Comparison of ENCODE assay signal across 13 cellular contexts in the genomic region with DNA sequence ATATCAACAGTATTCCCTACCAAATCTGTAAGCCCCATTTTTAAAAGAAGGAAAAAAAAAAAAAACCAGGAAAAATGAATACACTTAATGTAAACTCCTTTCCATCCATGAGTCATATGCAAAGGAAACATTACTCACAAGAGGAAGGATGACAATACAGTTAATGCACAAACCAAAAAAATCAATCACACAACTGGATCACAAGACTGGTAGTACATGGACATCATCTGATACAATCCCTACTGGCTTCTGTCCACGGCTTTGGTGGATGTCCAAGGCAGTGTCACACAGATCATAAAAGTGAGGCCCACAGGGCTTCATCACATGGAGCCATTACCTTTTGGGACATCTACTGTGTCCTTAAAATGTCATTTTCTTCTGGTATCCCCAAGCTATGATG. TPM values are rescaled to one million over a fixed set of nuclear protein-coding genes. Genes with fewer than 3 reads are reported as not detected.
DNase-seq lines count a peak whose midpoint lies in the region; ATAC-seq and TF ChIP-seq lines count a peak whose summit lies in the region.
"Had no signal": no experiment of that assay in that cellular context is flagged by ENCODE, and none has a peak within 500 bp of the region (broad histone marks: within the 10 kb centered on the region; RNA-seq: fewer than 3 reads in every experiment).

No MANE protein-coding gene starts in this region.

- TF ChIP-seq CTCF in epithelial cell of esophagus (IDR thresholded peaks at IDR 0.05; ENCODE audit: insufficient read depth, low read depth, low read length, missing control alignments), result no peak

- ATAC-seq in GM18873 (IDR thresholded peaks at IDR 0.05; ENCODE audit: low FRiP score, unreplicated experiment), result no peak
- ATAC-seq: natural killer cell, Right ventricle myocardium inferior had no signal

- DNase-seq in EL (peak; percentile 69), NCI-H226 (peak; percentile 18), epithelial cell of esophagus (ENCODE audit: low read depth) (peak; percentile 73), mucosa of gallbladder (ENCODE audit: low spot score) (peak; percentile 80), kidney glomerular epithelial cell (lab: John Stamatoyannopoulos, UW) (no peak), NCI-H524 (lab: John Stamatoyannopoulos, UW) (no peak)
- DNase-seq: CD4-positive, CD25-positive, alpha-beta regulatory T cell; cortex of kidney; left ventricle myocardium inferior; natural killer cell; sigmoid colon had no signal

- no peak overlapping the region for H3K4me3 ChIP-seq in epithelial cell of esophagus (ENCODE audit: low read length)
- H3K4me3 ChIP-seq: left ventricle myocardium inferior, sigmoid colon had no signal

RNA-seq across cellular contexts. Expression of gene SUCLG2, which starts 44.0 kb away (rescaled TPM):
- 104 TPM for total RNA-seq in mucosa of gallbladder

Comparison
In these comparisons a context has a peak if more than half of its experiments do, and no peak if none do; other contexts are left out.
1. DNase-seq: peak in EL (single experiment), NCI-H226 (single experiment), epithelial cell of esophagus (single experiment) and mucosa of gallbladder (single experiment); none in kidney glomerular epithelial cell (single experiment) and NCI-H524 (0 of 2).